ENCODE assay signal across 1 cellular context in genomic region chr12:126295652-126296051, GRCh38.
TF ChIP-seq lines count a peak whose summit lies in the region.

No MANE protein-coding gene starts in this region.

TF ChIP-seq in HEK293, 187 proteins besides CTCF, POLR2A, EP300 and RAD21:
- TF ChIP-seq, protein P1, sequence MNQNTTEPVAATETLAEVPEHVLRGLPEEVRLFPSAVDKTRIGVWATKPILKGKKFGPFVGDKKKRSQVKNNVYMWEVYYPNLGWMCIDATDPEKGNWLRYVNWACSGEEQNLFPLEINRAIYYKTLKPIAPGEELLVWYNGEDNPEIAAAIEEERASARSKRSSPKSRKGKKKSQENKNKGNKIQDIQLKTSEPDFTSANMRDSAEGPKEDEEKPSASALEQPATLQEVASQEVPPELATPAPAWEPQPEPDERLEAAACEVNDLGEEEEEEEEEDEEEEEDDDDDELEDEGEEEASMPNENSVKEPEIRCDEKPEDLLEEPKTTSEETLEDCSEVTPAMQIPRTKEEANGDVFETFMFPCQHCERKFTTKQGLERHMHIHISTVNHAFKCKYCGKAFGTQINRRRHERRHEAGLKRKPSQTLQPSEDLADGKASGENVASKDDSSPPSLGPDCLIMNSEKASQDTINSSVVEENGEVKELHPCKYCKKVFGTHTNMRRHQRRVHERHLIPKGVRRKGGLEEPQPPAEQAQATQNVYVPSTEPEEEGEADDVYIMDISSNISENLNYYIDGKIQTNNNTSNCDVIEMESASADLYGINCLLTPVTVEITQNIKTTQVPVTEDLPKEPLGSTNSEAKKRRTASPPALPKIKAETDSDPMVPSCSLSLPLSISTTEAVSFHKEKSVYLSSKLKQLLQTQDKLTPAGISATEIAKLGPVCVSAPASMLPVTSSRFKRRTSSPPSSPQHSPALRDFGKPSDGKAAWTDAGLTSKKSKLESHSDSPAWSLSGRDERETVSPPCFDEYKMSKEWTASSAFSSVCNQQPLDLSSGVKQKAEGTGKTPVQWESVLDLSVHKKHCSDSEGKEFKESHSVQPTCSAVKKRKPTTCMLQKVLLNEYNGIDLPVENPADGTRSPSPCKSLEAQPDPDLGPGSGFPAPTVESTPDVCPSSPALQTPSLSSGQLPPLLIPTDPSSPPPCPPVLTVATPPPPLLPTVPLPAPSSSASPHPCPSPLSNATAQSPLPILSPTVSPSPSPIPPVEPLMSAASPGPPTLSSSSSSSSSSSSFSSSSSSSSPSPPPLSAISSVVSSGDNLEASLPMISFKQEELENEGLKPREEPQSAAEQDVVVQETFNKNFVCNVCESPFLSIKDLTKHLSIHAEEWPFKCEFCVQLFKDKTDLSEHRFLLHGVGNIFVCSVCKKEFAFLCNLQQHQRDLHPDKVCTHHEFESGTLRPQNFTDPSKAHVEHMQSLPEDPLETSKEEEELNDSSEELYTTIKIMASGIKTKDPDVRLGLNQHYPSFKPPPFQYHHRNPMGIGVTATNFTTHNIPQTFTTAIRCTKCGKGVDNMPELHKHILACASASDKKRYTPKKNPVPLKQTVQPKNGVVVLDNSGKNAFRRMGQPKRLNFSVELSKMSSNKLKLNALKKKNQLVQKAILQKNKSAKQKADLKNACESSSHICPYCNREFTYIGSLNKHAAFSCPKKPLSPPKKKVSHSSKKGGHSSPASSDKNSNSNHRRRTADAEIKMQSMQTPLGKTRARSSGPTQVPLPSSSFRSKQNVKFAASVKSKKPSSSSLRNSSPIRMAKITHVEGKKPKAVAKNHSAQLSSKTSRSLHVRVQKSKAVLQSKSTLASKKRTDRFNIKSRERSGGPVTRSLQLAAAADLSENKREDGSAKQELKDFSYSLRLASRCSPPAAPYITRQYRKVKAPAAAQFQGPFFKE (tag by site-specific recombination; IDR thresholded peaks at IDR 0.05; ENCODE audit: borderline replicate concordance): no peak
- TF ChIP-seq, protein P2, sequence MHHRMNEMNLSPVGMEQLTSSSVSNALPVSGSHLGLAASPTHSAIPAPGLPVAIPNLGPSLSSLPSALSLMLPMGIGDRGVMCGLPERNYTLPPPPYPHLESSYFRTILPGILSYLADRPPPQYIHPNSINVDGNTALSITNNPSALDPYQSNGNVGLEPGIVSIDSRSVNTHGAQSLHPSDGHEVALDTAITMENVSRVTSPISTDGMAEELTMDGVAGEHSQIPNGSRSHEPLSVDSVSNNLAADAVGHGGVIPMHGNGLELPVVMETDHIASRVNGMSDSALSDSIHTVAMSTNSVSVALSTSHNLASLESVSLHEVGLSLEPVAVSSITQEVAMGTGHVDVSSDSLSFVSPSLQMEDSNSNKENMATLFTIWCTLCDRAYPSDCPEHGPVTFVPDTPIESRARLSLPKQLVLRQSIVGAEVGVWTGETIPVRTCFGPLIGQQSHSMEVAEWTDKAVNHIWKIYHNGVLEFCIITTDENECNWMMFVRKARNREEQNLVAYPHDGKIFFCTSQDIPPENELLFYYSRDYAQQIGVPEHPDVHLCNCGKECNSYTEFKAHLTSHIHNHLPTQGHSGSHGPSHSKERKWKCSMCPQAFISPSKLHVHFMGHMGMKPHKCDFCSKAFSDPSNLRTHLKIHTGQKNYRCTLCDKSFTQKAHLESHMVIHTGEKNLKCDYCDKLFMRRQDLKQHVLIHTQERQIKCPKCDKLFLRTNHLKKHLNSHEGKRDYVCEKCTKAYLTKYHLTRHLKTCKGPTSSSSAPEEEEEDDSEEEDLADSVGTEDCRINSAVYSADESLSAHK (tag by site-specific recombination; IDR thresholded peaks at IDR 0.05): no peak
- TF ChIP-seq ZNF366 (tag by site-specific recombination; conservative IDR thresholded peaks at IDR 0.05): peak; percentile 69
- no peak for TF ChIP-seq ZNF132 (tag by site-specific recombination; IDR thresholded peaks at IDR 0.05; ENCODE audit: borderline replicate concordance)
- no peak for TF ChIP-seq ZNF169 (tag by site-specific recombination; IDR thresholded peaks at IDR 0.05)
- TF ChIP-seq ZNF266 (tag by site-specific recombination; IDR thresholded peaks at IDR 0.05; ENCODE audit: low read depth): no peak
- no peak for TF ChIP-seq ZNF423 (tag by site-specific recombination; IDR thresholded peaks at IDR 0.05)
TF ChIP-seq in HEK293: peak in this region for 1.
